Comparison of ENCODE assay signal across 31 cellular contexts in the genomic region with DNA sequence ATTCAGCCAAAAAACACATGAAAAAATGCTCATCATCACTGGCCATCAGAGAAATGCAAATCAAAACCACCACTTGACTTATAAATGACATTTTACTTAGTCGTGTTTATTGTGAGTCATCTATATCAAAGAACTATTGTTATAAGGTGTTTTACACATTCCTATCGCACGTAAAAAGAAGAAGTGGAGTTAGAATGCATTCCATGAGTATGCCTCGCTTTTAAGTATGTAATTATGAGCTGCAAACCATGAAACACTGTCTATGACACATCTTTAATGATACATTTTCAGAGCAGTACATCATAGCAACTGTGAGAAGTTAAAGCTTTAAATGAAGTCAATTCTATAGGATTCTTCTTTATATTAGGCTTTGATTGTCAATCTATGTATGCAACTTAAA.
DNase-seq lines count a peak whose midpoint lies in the region; ATAC-seq and TF ChIP-seq lines count a peak whose summit lies in the region.
"Had no signal": no experiment of that assay in that cellular context is flagged by ENCODE, and none has a peak within 500 bp of the region (broad histone marks: within the 10 kb centered on the region; RNA-seq: fewer than 3 reads in every experiment).

No MANE protein-coding gene starts in this region.

- peaks cover under 1% of the 10 kb centered on the region; the same call in 1 of the 2 replicates for H3K4me1 Mint-ChIP-seq in WTC11
- H3K4me1 Mint-ChIP-seq: activated B cell treated with CpG ODN at 0.5 μM for 24 hours; B cell; CD8-positive, alpha-beta memory T cell; IgD-negative memory B cell; immature natural killer cell; naive thymus-derived CD8-positive, alpha-beta T cell; stimulated activated memory B cell treated with anti-CD40 and anti-IgM and Interleukin-4, amounts not matched to agents 10 μg/mL and 1 μg/mL and 100 μg/mL, for 72 hours had no signal

- H3K4me1 ChIP-seq in RWPE2 (ENCODE audit: insufficient read depth, poor library complexity, severe bottlenecking) (peaks cover 14% of the 10 kb centered on the region), foreskin keratinocyte (peaks cover 27% of the 10 kb centered on the region)
- H3K4me1 ChIP-seq: ascending aorta, spleen, suprapubic skin had no signal

- H3K9me3 ChIP-seq in RWPE2 (ENCODE audit: severe bottlenecking), result no peaks in the 10 kb centered on the region
- H3K9me3 ChIP-seq: ascending aorta, MG63, suprapubic skin had no signal

- H3K27me3 Mint-ChIP-seq in WTC11 (ENCODE audit: low read depth), result no peaks in the 10 kb centered on the region
- H3K27me3 Mint-ChIP-seq: activated B cell treated with CpG ODN at 0.5 μM for 24 hours; activated naive CD8-positive, alpha-beta T cell; B cell; CD8-positive, alpha-beta memory T cell; IgD-negative memory B cell; naive thymus-derived CD8-positive, alpha-beta T cell; stimulated activated memory B cell treated with anti-CD40 and anti-IgM and Interleukin-4, amounts not matched to agents 10 μg/mL and 1 μg/mL and 100 μg/mL, for 72 hours had no signal

- 0 out of 2 replicates have a peak, but pooled peaks cover 2% of the 10 kb centered on the region for H3K36me3 Mint-ChIP-seq in WTC11
- H3K36me3 Mint-ChIP-seq: activated naive CD8-positive, alpha-beta T cell; CD8-positive, alpha-beta memory T cell; IgD-negative memory B cell; immature natural killer cell; naive thymus-derived CD8-positive, alpha-beta T cell; stimulated activated memory B cell treated with anti-CD40 and anti-IgM and Interleukin-4, amounts not matched to agents 10 μg/mL and 1 μg/mL and 100 μg/mL, for 72 hours had no signal

- H3K27ac Mint-ChIP-seq in WTC11, result no peak overlapping the region
- H3K27ac Mint-ChIP-seq: activated B cell treated with CpG ODN at 0.5 μM for 24 hours; activated naive CD8-positive, alpha-beta T cell; B cell; CD8-positive, alpha-beta memory T cell; IgD-negative memory B cell; immature natural killer cell; naive thymus-derived CD8-positive, alpha-beta T cell; stimulated activated memory B cell treated with anti-CD40 and anti-IgM and Interleukin-4, amounts not matched to agents 10 μg/mL and 1 μg/mL and 100 μg/mL, for 72 hours had no signal

- CTCF ChIA-PET in WTC11 (lab: Charles Lee), result no interaction called here

- DNase-seq in AG10803 (ENCODE audit: low read depth) (peak; percentile 49), HS-27A (ENCODE audit: low read depth) (peak; percentile 83), RWPE2 (ENCODE audit: low spot score) (no peak), foreskin keratinocyte (peak; percentile 93 to 97), NCI-H1417 treated with DMSO at 0.1 percent for 48 hours (lab: John Stamatoyannopoulos, UW) (no peak), WTC11 (ENCODE audit: low spot score) (no peak), COLO668 (lab: John Stamatoyannopoulos, UW; ENCODE audit: unreplicated experiment) (no peak), cardiac septum (ENCODE audit: low spot score) (no peak)
- DNase-seq: activated B cell treated with CpG ODN at 0.5 μM for 24 hours; CD8-positive, alpha-beta memory T cell; DMS53; immature natural killer cell; left ventricle myocardium superior; MG63; midbrain; naive thymus-derived CD8-positive, alpha-beta T cell; NCI-H1436; NCI-H524; retina; RPMI8226; spleen; stimulated activated CD4-positive, alpha-beta T cell treated with anti-CD3 and anti-CD28 coated beads, Interleukin-2, amount 100 ng/mL, for 48 hours; T-helper 9 cell had no signal

- POLR2A ChIA-PET in WTC11 (lab: Charles Lee), result no interaction called here

- H3K9me3 Mint-ChIP-seq in WTC11, result peaks cover 7% of the 10 kb centered on the region; the same call in 1 of the 2 replicates
- H3K9me3 Mint-ChIP-seq: IgD-negative memory B cell; stimulated activated memory B cell treated with anti-CD40 and anti-IgM and Interleukin-4, amounts not matched to agents 10 μg/mL and 1 μg/mL and 100 μg/mL, for 72 hours had no signal

- ATAC-seq in RWPE2 (ENCODE audit: low read depth) (peak; percentile 92), foreskin keratinocyte (peak; percentile 98), WTC11 (no peak)
- ATAC-seq: left ventricle myocardium superior; naive thymus-derived CD8-positive, alpha-beta T cell; stimulated activated memory B cell treated with anti-CD40 and anti-IgM and Interleukin-4, amounts not matched to agents 10 μg/mL and 1 μg/mL and 100 μg/mL, for 72 hours had no signal

- H3K27ac ChIP-seq in RWPE2 (ENCODE audit: poor library complexity, severe bottlenecking), result peak overlapping the region; percentile 53
- H3K27ac ChIP-seq in foreskin keratinocyte, result peak overlapping the region; percentile 68
- H3K27ac ChIP-seq: ascending aorta, hepatocyte, HL-60, spleen, suprapubic skin had no signal

- no peak overlapping the region for H3K4me3 Mint-ChIP-seq in WTC11
- H3K4me3 Mint-ChIP-seq: activated B cell treated with CpG ODN at 0.5 μM for 24 hours; activated naive CD8-positive, alpha-beta T cell; B cell; CD8-positive, alpha-beta memory T cell; IgD-negative memory B cell; immature natural killer cell; naive thymus-derived CD8-positive, alpha-beta T cell; stimulated activated memory B cell treated with anti-CD40 and anti-IgM and Interleukin-4, amounts not matched to agents 10 μg/mL and 1 μg/mL and 100 μg/mL, for 72 hours had no signal

- no peak for TF ChIP-seq CTCF in AG10803 (conservative IDR thresholded peaks at IDR 0.05; ENCODE audit: low read length)
- no peak for TF ChIP-seq CTCF in RWPE2 (IDR thresholded peaks at IDR 0.05; ENCODE audit: poor library complexity, severe bottlenecking)
- TF ChIP-seq CTCF in foreskin keratinocyte (conservative IDR thresholded peaks at IDR 0.05), result peak; percentile 25
- TF ChIP-seq CTCF in WTC11 (IDR thresholded peaks at IDR 0.05), result no peak

- H3K4me3 ChIP-seq in AG10803 (ENCODE audit: low read length), result no peak overlapping the region
- no peak overlapping the region for H3K4me3 ChIP-seq in RWPE2 (ENCODE audit: severe bottlenecking)
- H3K4me3 ChIP-seq: ascending aorta, hepatocyte, MG63, spleen, suprapubic skin had no signal

- no peaks in the 10 kb centered on the region for H3K36me3 ChIP-seq in RWPE2 (ENCODE audit: low read depth)
- H3K36me3 ChIP-seq: ascending aorta, spleen, suprapubic skin had no signal

- no peaks in the 10 kb centered on the region for H3K27me3 ChIP-seq in RWPE2 (ENCODE audit: insufficient read depth, poor library complexity, severe bottlenecking)
- no peaks in the 10 kb centered on the region for H3K27me3 ChIP-seq in foreskin keratinocyte
- H3K27me3 ChIP-seq: ascending aorta, hepatocyte, MG63, spleen, suprapubic skin had no signal

- intact Hi-C loops in cardiac septum (cut with DNase I), result no loop called here

TF ChIP-seq in WTC11, 78 proteins besides CTCF, POLR2A, EP300 and RAD21 (continues in another document):
- TF ChIP-seq SMAD3 (CRISPR knock-in tag; IDR thresholded peaks at IDR 0.05; ENCODE audit: borderline replicate concordance) (no peak), GRHL2 (CRISPR knock-in tag; IDR thresholded peaks at IDR 0.05; ENCODE audit: insufficient replicate concordance, severe bottlenecking) (no peak), ZNF121 (CRISPR knock-in tag; IDR thresholded peaks at IDR 0.05) (no peak)
- TF ChIP-seq, protein P1, sequence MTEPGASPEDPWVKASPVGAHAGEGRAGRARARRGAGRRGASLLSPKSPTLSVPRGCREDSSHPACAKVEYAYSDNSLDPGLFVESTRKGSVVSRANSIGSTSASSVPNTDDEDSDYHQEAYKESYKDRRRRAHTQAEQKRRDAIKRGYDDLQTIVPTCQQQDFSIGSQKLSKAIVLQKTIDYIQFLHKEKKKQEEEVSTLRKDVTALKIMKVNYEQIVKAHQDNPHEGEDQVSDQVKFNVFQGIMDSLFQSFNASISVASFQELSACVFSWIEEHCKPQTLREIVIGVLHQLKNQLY (CRISPR knock-in tag; IDR thresholded peaks at IDR 0.05), result no peak
- TF ChIP-seq, protein P2, sequence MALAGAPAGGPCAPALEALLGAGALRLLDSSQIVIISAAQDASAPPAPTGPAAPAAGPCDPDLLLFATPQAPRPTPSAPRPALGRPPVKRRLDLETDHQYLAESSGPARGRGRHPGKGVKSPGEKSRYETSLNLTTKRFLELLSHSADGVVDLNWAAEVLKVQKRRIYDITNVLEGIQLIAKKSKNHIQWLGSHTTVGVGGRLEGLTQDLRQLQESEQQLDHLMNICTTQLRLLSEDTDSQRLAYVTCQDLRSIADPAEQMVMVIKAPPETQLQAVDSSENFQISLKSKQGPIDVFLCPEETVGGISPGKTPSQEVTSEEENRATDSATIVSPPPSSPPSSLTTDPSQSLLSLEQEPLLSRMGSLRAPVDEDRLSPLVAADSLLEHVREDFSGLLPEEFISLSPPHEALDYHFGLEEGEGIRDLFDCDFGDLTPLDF (CRISPR knock-in tag; IDR thresholded peaks at IDR 0.05), result no peak
- TF ChIP-seq, protein P3, sequence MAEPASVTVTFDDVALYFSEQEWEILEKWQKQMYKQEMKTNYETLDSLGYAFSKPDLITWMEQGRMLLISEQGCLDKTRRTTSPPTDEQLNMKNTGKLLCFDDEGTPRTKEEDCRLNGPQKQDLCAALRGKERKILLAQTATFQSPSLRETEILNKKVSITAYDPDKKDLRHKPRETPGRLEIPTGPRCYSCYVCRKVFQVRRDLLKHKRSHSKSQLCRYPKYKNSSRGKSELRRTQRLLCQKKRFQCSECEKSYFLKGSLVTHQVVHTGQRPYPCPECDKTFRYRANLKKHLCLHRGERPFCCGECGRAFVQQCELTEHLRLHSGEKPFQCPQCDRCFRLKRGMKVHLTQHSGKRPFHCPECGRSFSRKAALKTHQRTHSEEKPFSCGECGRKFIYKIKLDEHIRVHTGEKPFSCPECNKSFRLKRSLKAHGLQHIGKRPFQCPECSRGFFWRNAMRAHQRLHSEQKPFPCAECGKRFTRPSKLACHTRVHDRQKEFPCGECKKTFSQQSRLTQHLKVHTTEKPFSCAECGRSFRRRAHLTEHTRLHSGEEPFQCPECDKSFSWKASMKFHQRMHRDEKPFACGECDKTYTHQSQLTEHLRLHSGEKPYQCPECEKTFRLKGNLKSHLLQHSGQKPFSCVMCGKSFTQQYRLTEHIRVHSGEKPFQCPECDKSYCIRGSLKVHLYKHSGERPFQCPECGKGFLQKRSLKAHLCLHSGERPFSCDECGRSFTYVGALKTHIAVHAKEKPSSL (CRISPR knock-in tag; conservative IDR thresholded peaks at IDR 0.05), result no peak
- TF ChIP-seq, protein P4, sequence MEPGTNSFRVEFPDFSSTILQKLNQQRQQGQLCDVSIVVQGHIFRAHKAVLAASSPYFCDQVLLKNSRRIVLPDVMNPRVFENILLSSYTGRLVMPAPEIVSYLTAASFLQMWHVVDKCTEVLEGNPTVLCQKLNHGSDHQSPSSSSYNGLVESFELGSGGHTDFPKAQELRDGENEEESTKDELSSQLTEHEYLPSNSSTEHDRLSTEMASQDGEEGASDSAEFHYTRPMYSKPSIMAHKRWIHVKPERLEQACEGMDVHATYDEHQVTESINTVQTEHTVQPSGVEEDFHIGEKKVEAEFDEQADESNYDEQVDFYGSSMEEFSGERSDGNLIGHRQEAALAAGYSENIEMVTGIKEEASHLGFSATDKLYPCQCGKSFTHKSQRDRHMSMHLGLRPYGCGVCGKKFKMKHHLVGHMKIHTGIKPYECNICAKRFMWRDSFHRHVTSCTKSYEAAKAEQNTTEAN (CRISPR knock-in tag; IDR thresholded peaks at IDR 0.05), result no peak

Comparison
In these comparisons a context has a peak if more than half of its experiments do, and no peak if none do; other contexts are left out.
1. DNase-seq: peak in AG10803 (single experiment), HS-27A (single experiment) and foreskin keratinocyte (2 of 2); none in RWPE2 (single experiment), NCI-H1417 treated with DMSO at 0.1 percent for 48 hours (single experiment), WTC11 (single experiment), COLO668 (single experiment) and cardiac septum (single experiment).